ENCODE assay signal across 15 cellular contexts in genomic region chr3:97778152-97778551, GRCh38.
"Had no signal": no experiment of that assay in that cellular context is flagged by ENCODE, and none has a peak within 500 bp of the region (broad histone marks: within the 10 kb centered on the region; RNA-seq: fewer than 3 reads in every experiment).

No MANE protein-coding gene starts in this region.

- H3K36me3 ChIP-seq: right atrium auricular region, transverse colon had no signal

- H3K9me3 ChIP-seq: right atrium auricular region, sigmoid colon, testis, transverse colon had no signal

- H3K4me1 Mint-ChIP-seq: central memory CD8-positive, alpha-beta T cell; naive B cell; nephron; stimulated activated naive B cell treated with anti-CD40 and anti-IgM and Interleukin-4, amounts not matched to agents 10 μg/mL and 1 μg/mL and 100 μg/mL, for 72 hours; stimulated activated naive CD8-positive, alpha-beta T cell treated with anti-CD3 and anti-CD28 coated beads, Interleukin-15, amount 100 ng/mL, for 72 hours had no signal

- H3K27me3 Mint-ChIP-seq: central memory CD8-positive, alpha-beta T cell; naive B cell; stimulated activated naive B cell treated with anti-CD40 and anti-IgM and Interleukin-4, amounts not matched to agents 10 μg/mL and 1 μg/mL and 100 μg/mL, for 72 hours; stimulated activated naive CD8-positive, alpha-beta T cell treated with anti-CD3 and anti-CD28 coated beads, Interleukin-15, amount 100 ng/mL, for 72 hours had no signal

- H3K27ac ChIP-seq: heart left ventricle, right atrium auricular region, sigmoid colon, skin epidermis, testis had no signal

- H3K9me3 Mint-ChIP-seq: central memory CD8-positive, alpha-beta T cell; naive B cell; nephron; stimulated activated naive B cell treated with anti-CD40 and anti-IgM and Interleukin-4, amounts not matched to agents 10 μg/mL and 1 μg/mL and 100 μg/mL, for 72 hours; stimulated activated naive CD8-positive, alpha-beta T cell treated with anti-CD3 and anti-CD28 coated beads, Interleukin-15, amount 100 ng/mL, for 72 hours had no signal

- DNase-seq: heart left ventricle; hippocampal formation; kidney glomerular epithelial cell; naive B cell; sigmoid colon; stimulated activated CD4-positive, alpha-beta T cell treated with anti-CD3 and anti-CD28 coated beads, Interleukin-2, amount 100 ng/mL, for 24 hours; stimulated activated CD4-positive, alpha-beta T cell treated with anti-CD3 and anti-CD28 coated beads, Interleukin-4, amount 100 ng/mL, for 4 hours; stimulated activated naive B cell treated with anti-CD40 and anti-IgM and Interleukin-4, amounts not matched to agents 10 μg/mL and 1 μg/mL and 100 μg/mL, for 72 hours; stimulated activated naive CD8-positive, alpha-beta T cell treated with anti-CD3 and anti-CD28 coated beads, Interleukin-15, amount 100 ng/mL, for 72 hours; testis; transverse colon had no signal

- H3K4me3 Mint-ChIP-seq: central memory CD8-positive, alpha-beta T cell; naive B cell; nephron; stimulated activated naive B cell treated with anti-CD40 and anti-IgM and Interleukin-4, amounts not matched to agents 10 μg/mL and 1 μg/mL and 100 μg/mL, for 72 hours; stimulated activated naive CD8-positive, alpha-beta T cell treated with anti-CD3 and anti-CD28 coated beads, Interleukin-15, amount 100 ng/mL, for 72 hours had no signal

- H3K27me3 ChIP-seq: heart left ventricle, right atrium auricular region, sigmoid colon, testis, transverse colon had no signal

- H3K27ac Mint-ChIP-seq: nephron; stimulated activated naive B cell treated with anti-CD40 and anti-IgM and Interleukin-4, amounts not matched to agents 10 μg/mL and 1 μg/mL and 100 μg/mL, for 72 hours; stimulated activated naive CD8-positive, alpha-beta T cell treated with anti-CD3 and anti-CD28 coated beads, Interleukin-15, amount 100 ng/mL, for 72 hours had no signal

- ATAC-seq: heart left ventricle; stimulated activated naive B cell treated with anti-CD40 and anti-IgM and Interleukin-4, amounts not matched to agents 10 μg/mL and 1 μg/mL and 100 μg/mL, for 72 hours; stimulated activated naive CD8-positive, alpha-beta T cell treated with anti-CD3 and anti-CD28 coated beads, Interleukin-15, amount 100 ng/mL, for 72 hours had no signal

- H3K4me1 ChIP-seq: right atrium auricular region, sigmoid colon, testis had no signal

- H3K4me3 ChIP-seq: heart left ventricle, right atrium auricular region, sigmoid colon, skin epidermis, testis, transverse colon had no signal
